In the genomic region with DNA sequence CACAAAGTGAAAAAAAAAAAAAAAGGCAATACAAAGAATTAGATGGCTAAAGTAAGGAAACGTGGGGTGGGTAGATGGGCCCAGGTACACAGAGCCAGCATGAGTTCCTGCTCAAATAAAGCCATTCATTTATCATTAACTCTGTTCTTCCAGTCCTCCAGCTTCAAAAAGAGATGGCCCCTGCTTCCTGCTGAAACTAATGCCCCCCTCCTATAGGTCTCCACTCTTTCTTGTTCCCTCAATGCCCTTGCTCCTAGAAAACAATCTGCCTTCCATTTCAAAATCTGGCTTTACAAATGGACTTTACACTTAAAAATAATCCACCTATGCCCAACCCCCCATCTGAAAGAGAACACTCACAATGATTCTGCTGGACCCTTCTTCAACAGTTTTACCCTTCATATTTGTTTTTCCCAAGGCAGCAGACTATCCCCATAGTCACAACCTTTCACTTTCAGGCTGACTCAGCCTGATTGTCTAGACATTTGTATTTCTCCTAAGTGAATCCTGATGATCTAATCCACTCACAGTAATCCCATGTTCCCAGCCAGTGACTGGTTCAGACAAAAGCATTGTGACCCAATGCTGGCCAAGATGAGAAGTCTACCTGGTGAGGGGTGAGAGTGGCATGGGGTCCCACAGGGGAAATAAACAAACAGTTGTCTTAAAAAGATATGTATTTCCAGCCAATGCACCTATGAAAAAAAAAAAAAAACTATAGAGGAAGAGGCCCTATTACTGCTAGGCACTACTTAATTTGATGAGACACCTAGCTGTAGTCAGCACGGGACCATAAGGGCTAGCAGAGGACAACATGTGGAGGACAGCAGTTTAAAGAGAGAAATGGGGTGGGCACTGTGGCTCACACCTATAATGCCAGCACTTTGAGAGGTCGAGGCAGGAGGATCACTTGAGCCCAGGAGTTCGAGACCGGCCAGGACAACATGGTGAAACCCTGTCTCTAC, we compare ENCODE assay signal across 10 cellular contexts.
DNase-seq lines count a peak whose midpoint lies in the region; ATAC-seq and TF ChIP-seq lines count a peak whose summit lies in the region.
"Had no signal": no experiment of that assay in that cellular context is flagged by ENCODE, and none has a peak within 500 bp of the region (broad histone marks: within the 10 kb centered on the region; RNA-seq: fewer than 3 reads in every experiment).

No MANE protein-coding gene starts in this region.

- H3K79me2 ChIP-seq in mammary epithelial cell (ENCODE audit: insufficient read depth, low read length), result no peaks in the 10 kb centered on the region

- H3K4me1 ChIP-seq in CD4-positive, CD25-positive, alpha-beta regulatory T cell (ENCODE audit: control insufficient read depth, insufficient read depth, low read length, poor library complexity, severe bottlenecking), result no peaks in the 10 kb centered on the region
- H3K4me1 ChIP-seq in mammary epithelial cell (ENCODE audit: insufficient read depth, low read length), result no peaks in the 10 kb centered on the region

- dilution Hi-C loops in mammary epithelial cell (cut with HindIII; ENCODE audit: low sequenced_read_pairs), result no loop called here

- no peaks in the 10 kb centered on the region for H3K27me3 Mint-ChIP-seq in CD4-positive, CD25-positive, alpha-beta regulatory T cell
- H3K27me3 Mint-ChIP-seq in mesothelial cell of epicardium (ENCODE audit: low read depth), result no peaks in the 10 kb centered on the region

- TF ChIP-seq CTCF in mammary epithelial cell (conservative IDR thresholded peaks at IDR 0.05 in 1 of 2, IDR thresholded peaks at IDR 0.05 in 1 of 2; ENCODE audit: extremely low read depth in 1 of 2, insufficient read depth in 1 of 2, low read depth in 1 of 2, low read length in 2 of 2) (no peak), mesothelial cell of epicardium (IDR thresholded peaks at IDR 0.05; ENCODE audit: unreplicated experiment) (no peak)

- in situ Hi-C loops in mammary epithelial cell (cut with MboI; ENCODE audit: low sequenced_read_pairs in 2 of 2), result no loop called here

- no peaks in the 10 kb centered on the region for H4K20me1 ChIP-seq in mammary epithelial cell (ENCODE audit: insufficient read depth, low read length)

- no peak for DNase-seq in CD4-positive, CD25-positive, alpha-beta regulatory T cell
- DNase-seq in mammary epithelial cell, result peak; percentile 70
- DNase-seq in mesothelial cell of epicardium (ENCODE audit: low spot score in 2 of 2, unreplicated experiment in 2 of 2), result no peak
- no peak for DNase-seq in NCI-H510A treated with DMSO at 0.1 percent for 48 hours (lab: John Stamatoyannopoulos, UW)
- no peak for DNase-seq in NCI-H524 (lab: John Stamatoyannopoulos, UW)
- no peak for DNase-seq in middle frontal gyrus (ENCODE audit: extremely low spot score, low spot score)
- DNase-seq: NCI-H1092 had no signal

- no peak overlapping the region for H3K27ac ChIP-seq in CD4-positive, CD25-positive, alpha-beta regulatory T cell (ENCODE audit: insufficient read depth, low read length, poor library complexity, severe bottlenecking)
- no peak overlapping the region for H3K27ac ChIP-seq in mammary epithelial cell (ENCODE audit: insufficient read depth, low read depth, low read length)

- no TSS peak for BruUV-seq in mammary epithelial cell (replicated peaks; lab: Mats Ljungman, UMichigan)

- H3K9me3 Mint-ChIP-seq in CD4-positive, CD25-positive, alpha-beta regulatory T cell, result no peaks in the 10 kb centered on the region
- H3K9me3 Mint-ChIP-seq in mesothelial cell of epicardium, result no peaks in the 10 kb centered on the region

- CTCF ChIA-PET in mammary epithelial cell (lab: Charles Lee; ENCODE audit: low non-redundant PET), result no interaction called here

- H3K4me1 Mint-ChIP-seq in CD4-positive, CD25-positive, alpha-beta regulatory T cell, result peaks cover 9 to 22% (median 14%) of the 10 kb centered on the region in 4 donors
- peaks cover 12% of the 10 kb centered on the region for H3K4me1 Mint-ChIP-seq in mesothelial cell of epicardium

- peaks cover 56% of the 10 kb centered on the region for H3K36me3 Mint-ChIP-seq in CD4-positive, CD25-positive, alpha-beta regulatory T cell
- peaks cover 54% of the 10 kb centered on the region for H3K36me3 Mint-ChIP-seq in mesothelial cell of epicardium

- intact Hi-C loops in mammary epithelial cell (cut with micrococcal nuclease), result loop anchor here (5.0 kb wide), 1 partner anchor 39 kb away; no protein-coding TSS in a partner anchor

- no peaks in the 10 kb centered on the region for H3K27me3 ChIP-seq in CD4-positive, CD25-positive, alpha-beta regulatory T cell (ENCODE audit: control insufficient read depth, insufficient read depth, low read length)
- H3K27me3 ChIP-seq in mammary epithelial cell (ENCODE audit: insufficient read depth, low read length), result no peaks in the 10 kb centered on the region

- H3K4me2 ChIP-seq in mammary epithelial cell (ENCODE audit: insufficient read depth, low read depth, low read length), result no peak overlapping the region

- H3K4me3 ChIP-seq in CD4-positive, CD25-positive, alpha-beta regulatory T cell (ENCODE audit: low read depth, low read length), result no peak overlapping the region
- no peak overlapping the region for H3K4me3 ChIP-seq in mammary epithelial cell (replicated peaks in 1 of 3; ENCODE audit: insufficient read depth in 1 of 3, low read depth in 2 of 3, low read length in 3 of 3)
- H3K4me3 ChIP-seq: lung had no signal

- H2AFZ ChIP-seq in mammary epithelial cell (ENCODE audit: low read depth, low read length), result no peak overlapping the region

- ATAC-seq in CD4-positive, CD25-positive, alpha-beta regulatory T cell (ENCODE audit: low read depth in 2 of 2), result no peak
- peak; percentile 56 for ATAC-seq in HG02759 (IDR thresholded peaks at IDR 0.05; ENCODE audit: unreplicated experiment)
- ATAC-seq in GM19467 (IDR thresholded peaks at IDR 0.05; ENCODE audit: unreplicated experiment), result no peak

- H3K9me3 ChIP-seq in CD4-positive, CD25-positive, alpha-beta regulatory T cell (ENCODE audit: control insufficient read depth in 2 of 2, low read length in 2 of 2), result no peaks in the 10 kb centered on the region
- no peaks in the 10 kb centered on the region for H3K9me3 ChIP-seq in mammary epithelial cell (replicated peaks; ENCODE audit: insufficient read depth, low read length)

- no peak overlapping the region for H3K9ac ChIP-seq in mammary epithelial cell (ENCODE audit: insufficient read depth, low read length)

- H3K27ac Mint-ChIP-seq in CD4-positive, CD25-positive, alpha-beta regulatory T cell, result peak overlapping the region; percentile 57 to 74 (median 66)
- H3K27ac Mint-ChIP-seq in mesothelial cell of epicardium, result peak overlapping the region; percentile 11

- H3K36me3 ChIP-seq in CD4-positive, CD25-positive, alpha-beta regulatory T cell (ENCODE audit: control insufficient read depth, insufficient read depth, low read length), result peaks cover 87% of the 10 kb centered on the region
- peaks cover 46% of the 10 kb centered on the region for H3K36me3 ChIP-seq in mammary epithelial cell (ENCODE audit: insufficient read depth, low read length)

- H3K4me3 Mint-ChIP-seq in CD4-positive, CD25-positive, alpha-beta regulatory T cell, result no peak overlapping the region
- H3K4me3 Mint-ChIP-seq in mesothelial cell of epicardium, result no peak overlapping the region

- WGBS in mammary epithelial cell (ENCODE audit: low coverage, missing lambda C conversion rate), result 98% methylated on average over 5 of the region's 5 CpGs
